In the genomic region with DNA sequence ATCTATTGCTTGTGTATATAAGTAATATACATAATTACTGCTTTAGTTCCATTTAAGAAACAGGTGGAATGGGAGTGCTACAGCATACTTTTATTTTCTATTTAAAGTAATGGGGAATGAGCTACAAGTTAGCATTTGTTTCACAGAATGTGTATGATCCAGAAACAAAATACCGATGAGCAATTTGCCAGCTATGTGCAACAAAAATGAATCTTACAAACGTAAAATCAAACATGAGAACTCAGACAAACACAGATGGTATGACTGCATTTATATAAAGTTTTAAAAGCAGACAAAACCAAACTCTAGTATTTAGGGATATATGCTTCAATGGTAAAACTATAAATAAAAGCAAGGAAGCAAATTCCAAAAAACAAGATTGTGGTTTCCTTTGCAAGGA, we compare ENCODE assay signal across 24 cellular contexts.
"Had no signal": no experiment of that assay in that cellular context is flagged by ENCODE, and none has a peak within 500 bp of the region (broad histone marks: within the 10 kb centered on the region; RNA-seq: fewer than 3 reads in every experiment).

No MANE protein-coding gene starts in this region.

- H3K4me1 Mint-ChIP-seq: activated CD4-positive, alpha-beta T cell treated with anti-CD3 and anti-CD28 coated beads, Interleukin-2, amount 10 ng/mL, durations not matched to agents 24 days and 14 days; activated naive CD8-positive, alpha-beta T cell treated with anti-CD3 and anti-CD28 coated beads for 36 hours; activated T-helper 17 cell treated with anti-CD3 and anti-CD28 coated beads, Interleukin-2, amount 50 U/mL, for 72 hours; brain; naive B cell; neural crest cell; stimulated activated effector memory CD8-positive, alpha-beta T cell treated with anti-CD3 and anti-CD28 coated beads, Interleukin-12 subunit alpha, Interleukin-12 subunit beta, amount 100 ng/mL, for 72 hours; T-cell had no signal

- H3K27me3 ChIP-seq: colonic mucosa, hepatocyte, testis had no signal

- H3K4me3 Mint-ChIP-seq: activated CD4-positive, alpha-beta T cell treated with anti-CD3 and anti-CD28 coated beads, Interleukin-2, amount 10 ng/mL, durations not matched to agents 24 days and 14 days; activated CD8-positive, alpha-beta T cell treated with anti-CD3 and anti-CD28 coated beads for 36 hours; activated naive CD8-positive, alpha-beta T cell treated with anti-CD3 and anti-CD28 coated beads for 36 hours; activated T-helper 17 cell treated with anti-CD3 and anti-CD28 coated beads, Interleukin-2, amount 50 U/mL, for 72 hours; brain; naive B cell; neural crest cell; stimulated activated effector memory CD8-positive, alpha-beta T cell treated with anti-CD3 and anti-CD28 coated beads, Interleukin-12 subunit alpha, Interleukin-12 subunit beta, amount 100 ng/mL, for 72 hours; T-cell had no signal

- H3K36me3 ChIP-seq: colonic mucosa, prostate gland had no signal

- H3K9me3 ChIP-seq: colonic mucosa, mucosa of descending colon, prostate gland, testis had no signal

- H3K79me2 ChIP-seq: hepatocyte had no signal

- H2AFZ ChIP-seq: hepatocyte had no signal

- H3K4me3 ChIP-seq: colonic mucosa, hepatocyte, mucosa of descending colon, prostate gland, testis had no signal

- H3K27ac ChIP-seq: colonic mucosa, hepatocyte, prostate gland, testis had no signal

- H3K4me2 ChIP-seq: hepatocyte had no signal

- H3K27ac Mint-ChIP-seq: activated CD4-positive, alpha-beta T cell treated with anti-CD3 and anti-CD28 coated beads, Interleukin-2, amount 10 ng/mL, durations not matched to agents 24 days and 14 days; activated CD8-positive, alpha-beta T cell treated with anti-CD3 and anti-CD28 coated beads for 36 hours; activated naive CD8-positive, alpha-beta T cell treated with anti-CD3 and anti-CD28 coated beads for 36 hours; activated T-helper 17 cell treated with anti-CD3 and anti-CD28 coated beads, Interleukin-2, amount 50 U/mL, for 72 hours; brain; naive B cell; stimulated activated effector memory CD8-positive, alpha-beta T cell treated with anti-CD3 and anti-CD28 coated beads, Interleukin-12 subunit alpha, Interleukin-12 subunit beta, amount 100 ng/mL, for 72 hours; T-cell had no signal

- H3K27me3 Mint-ChIP-seq: activated naive CD8-positive, alpha-beta T cell treated with anti-CD3 and anti-CD28 coated beads for 36 hours; brain; naive B cell had no signal

- DNase-seq: activated CD4-positive, alpha-beta T cell treated with anti-CD3 and anti-CD28 coated beads, Interleukin-2, amount 10 ng/mL, durations not matched to agents 24 days and 14 days; activated CD4-positive, CD25-positive, alpha-beta regulatory T cell; activated CD8-positive, alpha-beta T cell treated with anti-CD3 and anti-CD28 coated beads for 36 hours; activated naive CD4-positive, alpha-beta T cell; activated naive CD8-positive, alpha-beta T cell treated with anti-CD3 and anti-CD28 coated beads for 36 hours; activated T-cell treated with anti-CD3 and anti-CD28 coated beads, Interleukin-2, amount 50 U/mL, for 1 hour; central memory CD4-positive, alpha-beta T cell; colonic mucosa; erythroblast; left cardiac atrium; mesenchymal stem cell; mucosa of descending colon; naive B cell; right cardiac atrium; stimulated activated CD4-positive, alpha-beta T cell treated with anti-CD3 and anti-CD28 coated beads, Interleukin-4, amount 100 ng/mL, for 24 hours; T-cell; T-helper 9 cell; testis had no signal

- H3K36me3 Mint-ChIP-seq: activated naive CD8-positive, alpha-beta T cell treated with anti-CD3 and anti-CD28 coated beads for 36 hours; brain; naive B cell; stimulated activated effector memory CD8-positive, alpha-beta T cell treated with anti-CD3 and anti-CD28 coated beads, Interleukin-12 subunit alpha, Interleukin-12 subunit beta, amount 100 ng/mL, for 72 hours; T-cell had no signal

- H3K4me1 ChIP-seq: colonic mucosa, prostate gland, testis had no signal
